1 cellular context compared by ENCODE assay signal in the genomic region with DNA sequence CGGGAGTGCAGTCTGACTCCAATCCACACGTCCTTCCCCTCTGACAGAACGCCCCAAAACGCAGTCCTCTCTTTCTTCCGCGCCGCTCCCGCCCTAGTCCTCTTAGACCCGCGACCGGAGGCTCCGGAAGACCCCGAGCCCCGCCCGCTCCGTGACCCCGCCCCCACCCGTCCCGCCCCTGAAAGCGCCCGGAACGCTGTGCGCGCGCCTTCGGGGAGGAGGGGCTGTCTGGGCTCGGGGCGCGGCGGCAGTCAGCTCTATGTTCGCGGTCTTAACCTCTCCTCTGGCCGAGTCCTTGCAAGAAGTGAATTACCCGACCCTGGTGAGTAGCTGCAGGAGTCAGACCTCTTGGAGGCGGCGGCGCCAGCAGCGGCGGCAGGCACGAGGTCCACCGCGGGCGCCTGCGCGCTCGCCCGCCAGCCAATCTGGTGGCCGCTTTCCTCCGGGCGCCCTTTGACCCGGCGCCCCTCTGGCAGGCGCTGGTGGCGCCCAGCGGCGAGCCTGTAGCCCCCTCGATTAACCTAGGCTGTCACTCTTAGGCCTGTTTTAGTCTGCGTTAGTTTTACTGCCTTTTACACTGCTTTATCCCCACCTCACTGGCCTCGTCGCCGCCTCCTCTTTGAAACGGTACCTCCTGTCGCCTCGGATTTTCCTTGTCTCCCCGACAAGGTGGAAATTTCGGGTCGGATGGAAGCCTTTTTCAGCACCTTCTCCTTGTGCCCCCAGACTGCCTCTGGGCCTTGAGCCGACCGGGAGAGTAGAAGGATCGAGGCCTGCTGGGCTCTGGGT.
TF ChIP-seq lines count a peak whose summit lies in the region.

A gene with protein sequence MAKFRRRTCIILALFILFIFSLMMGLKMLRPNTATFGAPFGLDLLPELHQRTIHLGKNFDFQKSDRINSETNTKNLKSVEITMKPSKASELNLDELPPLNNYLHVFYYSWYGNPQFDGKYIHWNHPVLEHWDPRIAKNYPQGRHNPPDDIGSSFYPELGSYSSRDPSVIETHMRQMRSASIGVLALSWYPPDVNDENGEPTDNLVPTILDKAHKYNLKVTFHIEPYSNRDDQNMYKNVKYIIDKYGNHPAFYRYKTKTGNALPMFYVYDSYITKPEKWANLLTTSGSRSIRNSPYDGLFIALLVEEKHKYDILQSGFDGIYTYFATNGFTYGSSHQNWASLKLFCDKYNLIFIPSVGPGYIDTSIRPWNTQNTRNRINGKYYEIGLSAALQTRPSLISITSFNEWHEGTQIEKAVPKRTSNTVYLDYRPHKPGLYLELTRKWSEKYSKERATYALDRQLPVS (plus strand): TSS at position 219 of the 789 bp plus-strand sequence. CDS start 8,905 bp downstream, outside the sequence.

TF ChIP-seq in HepG2, 621 proteins besides CTCF, POLR2A, EP300 and RAD21 (continued from another document and continues in another):
- TF ChIP-seq, protein P1, sequence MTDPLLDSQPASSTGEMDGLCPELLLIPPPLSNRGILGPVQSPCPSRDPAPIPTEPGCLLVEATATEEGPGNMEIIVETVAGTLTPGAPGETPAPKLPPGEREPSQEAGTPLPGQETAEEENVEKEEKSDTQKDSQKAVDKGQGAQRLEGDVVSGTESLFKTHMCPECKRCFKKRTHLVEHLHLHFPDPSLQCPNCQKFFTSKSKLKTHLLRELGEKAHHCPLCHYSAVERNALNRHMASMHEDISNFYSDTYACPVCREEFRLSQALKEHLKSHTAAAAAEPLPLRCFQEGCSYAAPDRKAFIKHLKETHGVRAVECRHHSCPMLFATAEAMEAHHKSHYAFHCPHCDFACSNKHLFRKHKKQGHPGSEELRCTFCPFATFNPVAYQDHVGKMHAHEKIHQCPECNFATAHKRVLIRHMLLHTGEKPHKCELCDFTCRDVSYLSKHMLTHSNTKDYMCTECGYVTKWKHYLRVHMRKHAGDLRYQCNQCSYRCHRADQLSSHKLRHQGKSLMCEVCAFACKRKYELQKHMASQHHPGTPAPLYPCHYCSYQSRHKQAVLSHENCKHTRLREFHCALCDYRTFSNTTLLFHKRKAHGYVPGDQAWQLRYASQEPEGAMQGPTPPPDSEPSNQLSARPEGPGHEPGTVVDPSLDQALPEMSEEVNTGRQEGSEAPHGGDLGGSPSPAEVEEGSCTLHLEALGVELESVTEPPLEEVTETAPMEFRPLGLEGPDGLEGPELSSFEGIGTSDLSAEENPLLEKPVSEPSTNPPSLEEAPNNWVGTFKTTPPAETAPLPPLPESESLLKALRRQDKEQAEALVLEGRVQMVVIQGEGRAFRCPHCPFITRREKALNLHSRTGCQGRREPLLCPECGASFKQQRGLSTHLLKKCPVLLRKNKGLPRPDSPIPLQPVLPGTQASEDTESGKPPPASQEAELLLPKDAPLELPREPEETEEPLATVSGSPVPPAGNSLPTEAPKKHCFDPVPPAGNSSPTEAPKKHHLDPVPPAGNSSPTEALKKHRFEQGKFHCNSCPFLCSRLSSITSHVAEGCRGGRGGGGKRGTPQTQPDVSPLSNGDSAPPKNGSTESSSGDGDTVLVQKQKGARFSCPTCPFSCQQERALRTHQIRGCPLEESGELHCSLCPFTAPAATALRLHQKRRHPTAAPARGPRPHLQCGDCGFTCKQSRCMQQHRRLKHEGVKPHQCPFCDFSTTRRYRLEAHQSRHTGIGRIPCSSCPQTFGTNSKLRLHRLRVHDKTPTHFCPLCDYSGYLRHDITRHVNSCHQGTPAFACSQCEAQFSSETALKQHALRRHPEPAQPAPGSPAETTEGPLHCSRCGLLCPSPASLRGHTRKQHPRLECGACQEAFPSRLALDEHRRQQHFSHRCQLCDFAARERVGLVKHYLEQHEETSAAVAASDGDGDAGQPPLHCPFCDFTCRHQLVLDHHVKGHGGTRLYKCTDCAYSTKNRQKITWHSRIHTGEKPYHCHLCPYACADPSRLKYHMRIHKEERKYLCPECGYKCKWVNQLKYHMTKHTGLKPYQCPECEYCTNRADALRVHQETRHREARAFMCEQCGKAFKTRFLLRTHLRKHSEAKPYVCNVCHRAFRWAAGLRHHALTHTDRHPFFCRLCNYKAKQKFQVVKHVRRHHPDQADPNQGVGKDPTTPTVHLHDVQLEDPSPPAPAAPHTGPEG (CRISPR knock-in tag; IDR thresholded peaks at IDR 0.05): peak; percentile 81; the same call in 1 of the 2 replicates
- TF ChIP-seq PPARG (CRISPR knock-in tag; conservative IDR thresholded peaks at IDR 0.05) (peak; percentile 54; the same call in 1 of the 2 replicates), MEIS2 (CRISPR knock-in tag; IDR thresholded peaks at IDR 0.05) (peak; percentile 17; the same call in 1 of the 2 replicates), ZNF441 (CRISPR knock-in tag; IDR thresholded peaks at IDR 0.05; ENCODE audit: borderline replicate concordance) (0 out of 2 replicates have a peak, but pooled peaks have one; percentile 33), CAMTA2 (CRISPR knock-in tag; IDR thresholded peaks at IDR 0.05; ENCODE audit: borderline replicate concordance) (peak; percentile 75; the same call in 1 of the 2 replicates), ZNF883 (CRISPR knock-in tag; IDR thresholded peaks at IDR 0.05; ENCODE audit: not compliant biosample characterization) (no peak), MXD1 (CRISPR knock-in tag; IDR thresholded peaks at IDR 0.05) (peak; percentile 26; the same call in 1 of the 2 replicates), CSRNP1 (CRISPR knock-in tag; IDR thresholded peaks at IDR 0.05) (no peak; the same call in 1 of the 2 replicates), SNAPC2 (CRISPR knock-in tag; IDR thresholded peaks at IDR 0.05) (no peak), ZBTB25 (CRISPR knock-in tag; IDR thresholded peaks at IDR 0.05) (0 out of 2 replicates have a peak, but pooled peaks have one; percentile 34), ISL2 (CRISPR knock-in tag; IDR thresholded peaks at IDR 0.05) (peak; percentile 38; the same call in 1 of the 2 replicates), KLF13 (CRISPR knock-in tag; IDR thresholded peaks at IDR 0.05) (no peak), CBX1 (IDR thresholded peaks at IDR 0.05; ENCODE audit: low read depth) (no peak), ZZZ3 (CRISPR knock-in tag; IDR thresholded peaks at IDR 0.05; ENCODE audit: borderline replicate concordance) (no peak), TCF12 (IDR thresholded peaks at IDR 0.05) (no peak), TCF12 (CRISPR knock-in tag; IDR thresholded peaks at IDR 0.05) (peak; percentile 73; the same call in 1 of the 2 replicates), ZNF350 (CRISPR knock-in tag; IDR thresholded peaks at IDR 0.05; ENCODE audit: borderline replicate concordance, low read depth) (peak; percentile 73), ZNF282 (IDR thresholded peaks at IDR 0.05; ENCODE audit: partially characterized antibody) (no peak), NFYC (CRISPR knock-in tag; IDR thresholded peaks at IDR 0.05) (peak; percentile 69), ZNF280B (CRISPR knock-in tag; IDR thresholded peaks at IDR 0.05; ENCODE audit: borderline replicate concordance) (peak; percentile 27; the same call in 1 of the 2 replicates), BATF2 (CRISPR knock-in tag; IDR thresholded peaks at IDR 0.05) (no peak), ZNF788 (CRISPR knock-in tag; IDR thresholded peaks at IDR 0.05; ENCODE audit: borderline replicate concordance) (no peak), SP140L (CRISPR knock-in tag; IDR thresholded peaks at IDR 0.05; ENCODE audit: borderline replicate concordance) (no peak), ZSCAN22 (CRISPR knock-in tag; IDR thresholded peaks at IDR 0.05) (no peak), ZFP36 (IDR thresholded peaks at IDR 0.05; ENCODE audit: borderline replicate concordance, low read depth, low read length, partially characterized antibody) (no peak), HNRNPK (IDR thresholded peaks at IDR 0.05; ENCODE audit: low read depth, low read length, poor library complexity, severe bottlenecking) (peak; percentile 23), TRIM22 (IDR thresholded peaks at IDR 0.05) (no peak), PLRG1 (conservative IDR thresholded peaks at IDR 0.05) (no peak), ZNF639 (CRISPR knock-in tag; conservative IDR thresholded peaks at IDR 0.05) (no peak)
- TF ChIP-seq, protein P2, sequence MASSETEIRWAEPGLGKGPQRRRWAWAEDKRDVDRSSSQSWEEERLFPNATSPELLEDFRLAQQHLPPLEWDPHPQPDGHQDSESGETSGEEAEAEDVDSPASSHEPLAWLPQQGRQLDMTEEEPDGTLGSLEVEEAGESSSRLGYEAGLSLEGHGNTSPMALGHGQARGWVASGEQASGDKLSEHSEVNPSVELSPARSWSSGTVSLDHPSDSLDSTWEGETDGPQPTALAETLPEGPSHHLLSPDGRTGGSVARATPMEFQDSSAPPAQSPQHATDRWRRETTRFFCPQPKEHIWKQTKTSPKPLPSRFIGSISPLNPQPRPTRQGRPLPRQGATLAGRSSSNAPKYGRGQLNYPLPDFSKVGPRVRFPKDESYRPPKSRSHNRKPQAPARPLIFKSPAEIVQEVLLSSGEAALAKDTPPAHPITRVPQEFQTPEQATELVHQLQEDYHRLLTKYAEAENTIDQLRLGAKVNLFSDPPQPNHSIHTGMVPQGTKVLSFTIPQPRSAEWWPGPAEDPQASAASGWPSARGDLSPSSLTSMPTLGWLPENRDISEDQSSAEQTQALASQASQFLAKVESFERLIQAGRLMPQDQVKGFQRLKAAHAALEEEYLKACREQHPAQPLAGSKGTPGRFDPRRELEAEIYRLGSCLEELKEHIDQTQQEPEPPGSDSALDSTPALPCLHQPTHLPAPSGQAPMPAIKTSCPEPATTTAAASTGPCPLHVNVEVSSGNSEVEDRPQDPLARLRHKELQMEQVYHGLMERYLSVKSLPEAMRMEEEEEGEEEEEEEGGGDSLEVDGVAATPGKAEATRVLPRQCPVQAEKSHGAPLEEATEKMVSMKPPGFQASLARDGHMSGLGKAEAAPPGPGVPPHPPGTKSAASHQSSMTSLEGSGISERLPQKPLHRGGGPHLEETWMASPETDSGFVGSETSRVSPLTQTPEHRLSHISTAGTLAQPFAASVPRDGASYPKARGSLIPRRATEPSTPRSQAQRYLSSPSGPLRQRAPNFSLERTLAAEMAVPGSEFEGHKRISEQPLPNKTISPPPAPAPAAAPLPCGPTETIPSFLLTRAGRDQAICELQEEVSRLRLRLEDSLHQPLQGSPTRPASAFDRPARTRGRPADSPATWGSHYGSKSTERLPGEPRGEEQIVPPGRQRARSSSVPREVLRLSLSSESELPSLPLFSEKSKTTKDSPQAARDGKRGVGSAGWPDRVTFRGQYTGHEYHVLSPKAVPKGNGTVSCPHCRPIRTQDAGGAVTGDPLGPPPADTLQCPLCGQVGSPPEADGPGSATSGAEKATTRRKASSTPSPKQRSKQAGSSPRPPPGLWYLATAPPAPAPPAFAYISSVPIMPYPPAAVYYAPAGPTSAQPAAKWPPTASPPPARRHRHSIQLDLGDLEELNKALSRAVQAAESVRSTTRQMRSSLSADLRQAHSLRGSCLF (CRISPR knock-in tag; IDR thresholded peaks at IDR 0.05; ENCODE audit: borderline replicate concordance): 0 out of 2 replicates have a peak, but pooled peaks have one; percentile 36
